ENCODE assay signal across 13 cellular contexts in the genomic region with DNA sequence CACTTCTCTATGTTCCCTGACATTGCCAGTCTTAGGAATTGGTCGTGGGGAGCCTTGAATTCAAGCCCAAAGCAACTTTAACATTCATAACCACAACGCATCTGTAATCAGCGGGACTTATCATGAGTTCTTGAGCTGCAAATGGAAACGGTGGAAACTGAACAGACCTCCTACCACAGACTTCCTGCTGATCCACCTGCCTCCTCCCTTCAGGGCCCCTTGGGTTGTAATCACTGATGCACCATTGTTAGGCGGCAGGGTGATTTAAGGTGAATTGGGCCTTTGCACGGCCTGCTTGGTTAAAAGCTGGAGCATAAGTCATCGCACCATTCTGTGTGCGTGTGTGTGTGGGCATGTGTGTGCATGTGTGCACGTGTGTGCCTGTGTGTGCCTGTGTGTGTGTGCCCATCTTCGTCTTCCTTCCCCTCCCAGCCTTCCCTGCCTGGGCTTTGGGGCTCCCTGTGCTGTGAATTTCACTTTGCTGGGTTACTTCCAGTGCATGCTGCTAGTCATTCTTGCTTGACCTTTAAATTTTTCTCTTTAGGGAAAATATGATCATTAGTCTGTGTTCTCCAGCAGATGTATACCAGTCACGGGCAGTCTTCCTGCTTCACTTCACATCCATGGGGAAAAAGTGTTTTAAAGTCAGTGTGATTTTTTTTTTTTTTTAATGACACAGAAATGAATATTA. TPM values are rescaled to one million over a fixed set of nuclear protein-coding genes. Genes with fewer than 3 reads are reported as not detected.
DNase-seq lines count a peak whose midpoint lies in the region; ATAC-seq, FAIRE-seq and TF ChIP-seq lines count a peak whose summit lies in the region.
"Had no signal": no experiment of that assay in that cellular context is flagged by ENCODE, and none has a peak within 500 bp of the region (broad histone marks: within the 10 kb centered on the region; RNA-seq: fewer than 3 reads in every experiment).

No MANE protein-coding gene starts in this region.

- no peaks in the 10 kb centered on the region for H3K27me3 Mint-ChIP-seq in activated T-helper 2 cell treated with anti-CD3 and anti-CD28 coated beads, Interferon-gamma antibody, Interleukin-2, Interleukin-4, amounts not matched to agents 10 μg/mL and 5 μg/mL and 100 μg/mL, durations not matched to agents 14 hours and 24 hours and 36 hours (ENCODE audit: low read depth)

- H3K23ac ChIP-seq in mesendoderm (ENCODE audit: low read length), result no peak overlapping the region

- 85 to 86% methylated on average over 11 of the region's 11 CpGs for WGBS in pancreas, 2 donors
- no CpG with 5 or more reads among the region's 11 CpGs for WGBS in mesendoderm (ENCODE audit: extremely low coverage, insufficient coverage, low lambda C conversion rate)

- no peak overlapping the region for H3K18ac ChIP-seq in mesendoderm (ENCODE audit: low read length)

- H3K9me3 ChIP-seq in pancreas, result no peaks in the 10 kb centered on the region
- H3K9me3 ChIP-seq: stomach had no signal

- no peaks in the 10 kb centered on the region for H3K9me3 Mint-ChIP-seq in activated T-helper 2 cell treated with anti-CD3 and anti-CD28 coated beads, Interferon-gamma antibody, Interleukin-2, Interleukin-4, amounts not matched to agents 10 μg/mL and 5 μg/mL and 100 μg/mL, durations not matched to agents 14 hours and 24 hours and 36 hours

- no peak overlapping the region for H2AK5ac ChIP-seq in mesendoderm (ENCODE audit: low read length)

- H3K27ac ChIP-seq in pancreas (no peak overlapping the region), mesendoderm (ENCODE audit: low read depth, low read length) (no peak overlapping the region)
- H3K27ac ChIP-seq: stomach had no signal

- no peak overlapping the region for H3K4me2 ChIP-seq in mesendoderm (ENCODE audit: low read length)

- no peaks in the 10 kb centered on the region for H3K79me2 ChIP-seq in mesendoderm (ENCODE audit: control insufficient read depth, insufficient read depth, low read length)

- H3K27me3 ChIP-seq in pancreas, result no peaks in the 10 kb centered on the region
- no peaks in the 10 kb centered on the region for H3K27me3 ChIP-seq in mesendoderm (ENCODE audit: insufficient read depth, low read length, poor library complexity)
- H3K27me3 ChIP-seq: heart left ventricle, stomach had no signal

- H3K4ac ChIP-seq in mesendoderm (ENCODE audit: low read depth, low read length), result no peak overlapping the region

- no peak overlapping the region for H2BK5ac ChIP-seq in mesendoderm (ENCODE audit: low read length)

- no peak overlapping the region for H2BK15ac ChIP-seq in mesendoderm (replicated peaks; ENCODE audit: low read depth)

- H3K4me3 ChIP-seq in pancreas (no peak overlapping the region), mesendoderm (ENCODE audit: low read length) (no peak overlapping the region)
- H3K4me3 ChIP-seq: heart left ventricle, stomach had no signal

- H3K4me1 ChIP-seq in pancreas (peaks cover 0 to 12% (median 0%) of the 10 kb centered on the region in 3 donors), mesendoderm (ENCODE audit: control insufficient read depth, low read depth, low read length) (no peaks in the 10 kb centered on the region)

- no peak overlapping the region for H2BK120ac ChIP-seq in mesendoderm (ENCODE audit: low read depth, low read length)

- intact Hi-C loops in activated T-helper 2 cell treated with anti-CD3 and anti-CD28 coated beads, Interferon-gamma antibody, Interleukin-2, Interleukin-4, amounts not matched to agents 10 μg/mL and 5 μg/mL and 100 μg/mL, durations not matched to agents 14 hours and 24 hours and 36 hours (cut with micrococcal nuclease), result loop anchor here (1.0 kb wide), 1 partner anchor 26 kb away; no protein-coding TSS in a partner anchor
- intact Hi-C loops in pancreas (cut with DNase I), result no loop called here

- H3K36me3 ChIP-seq in pancreas (no peaks in the 10 kb centered on the region), mesendoderm (ENCODE audit: control insufficient read depth, insufficient read depth, low read length) (no peaks in the 10 kb centered on the region)
- H3K36me3 ChIP-seq: heart left ventricle, stomach had no signal

- peak; percentile 30 for DNase-seq in SW480 (ENCODE audit: low spot score)
- peak; percentile 58 for DNase-seq in activated T-helper 2 cell treated with anti-CD3 and anti-CD28 coated beads, Interferon-gamma antibody, Interleukin-2, Interleukin-4, amounts not matched to agents 10 μg/mL and 5 μg/mL and 100 μg/mL, durations not matched to agents 14 hours and 24 hours and 36 hours (ENCODE audit: low spot score)
- peak; percentile 30 to 54 for DNase-seq in stimulated activated CD4-positive, alpha-beta T cell treated with anti-CD3 and anti-CD28 coated beads, Interleukin-15, amount 100 ng/mL, for 48 hours (ENCODE audit: low read depth in 2 of 2)
- no peak for DNase-seq in pancreas
- DNase-seq in mesendoderm, result no peak
- DNase-seq: heart left ventricle, occipital lobe, SHP77 treated with DMSO at 0.1 percent for 48 hours, stomach had no signal

- peak overlapping the region; percentile 30 for H3K4me3 Mint-ChIP-seq in activated T-helper 2 cell treated with anti-CD3 and anti-CD28 coated beads, Interferon-gamma antibody, Interleukin-2, Interleukin-4, amounts not matched to agents 10 μg/mL and 5 μg/mL and 100 μg/mL, durations not matched to agents 14 hours and 24 hours and 36 hours (ENCODE audit: low read depth)

- peak overlapping the region; percentile 82 for H3K27ac Mint-ChIP-seq in activated T-helper 2 cell treated with anti-CD3 and anti-CD28 coated beads, Interferon-gamma antibody, Interleukin-2, Interleukin-4, amounts not matched to agents 10 μg/mL and 5 μg/mL and 100 μg/mL, durations not matched to agents 14 hours and 24 hours and 36 hours

- H3K4me1 Mint-ChIP-seq in activated T-helper 2 cell treated with anti-CD3 and anti-CD28 coated beads, Interferon-gamma antibody, Interleukin-2, Interleukin-4, amounts not matched to agents 10 μg/mL and 5 μg/mL and 100 μg/mL, durations not matched to agents 14 hours and 24 hours and 36 hours (ENCODE audit: low read depth), result peaks cover 85% of the 10 kb centered on the region

- no peak overlapping the region for H3K9ac ChIP-seq in mesendoderm (ENCODE audit: low read length)

- no peak for FAIRE-seq in pancreas (lab: Jason Lieb, UNC)
- FAIRE-seq: bronchial epithelial cell had no signal

- peaks cover 3% of the 10 kb centered on the region for H3K79me1 ChIP-seq in mesendoderm (ENCODE audit: low read length)

- TF ChIP-seq CTCF in pancreas (IDR thresholded peaks at IDR 0.05), result no peak

- ATAC-seq in GM21360 (IDR thresholded peaks at IDR 0.05; ENCODE audit: unreplicated experiment) (peak; percentile 53), pancreas (no peak), GM19023 (IDR thresholded peaks at IDR 0.05; ENCODE audit: unreplicated experiment) (no peak), GM21825 (IDR thresholded peaks at IDR 0.05; ENCODE audit: unreplicated experiment) (no peak)

- no peak overlapping the region for H4K5ac ChIP-seq in mesendoderm (ENCODE audit: low read length)

- H3K56ac ChIP-seq in mesendoderm (ENCODE audit: low read length), result no peak overlapping the region

- H3K36me3 Mint-ChIP-seq in activated T-helper 2 cell treated with anti-CD3 and anti-CD28 coated beads, Interferon-gamma antibody, Interleukin-2, Interleukin-4, amounts not matched to agents 10 μg/mL and 5 μg/mL and 100 μg/mL, durations not matched to agents 14 hours and 24 hours and 36 hours (ENCODE audit: low read depth), result peaks cover 63% of the 10 kb centered on the region

- no peak overlapping the region for H4K8ac ChIP-seq in mesendoderm (ENCODE audit: low read depth, low read length)

RNA-seq across cellular contexts. Expression of a gene that starts 29.0 kb away (rescaled TPM):
- total RNA-seq in activated T-helper 2 cell treated with anti-CD3 and anti-CD28 coated beads, Interferon-gamma antibody, Interleukin-2, Interleukin-4, amounts not matched to agents 10 μg/mL and 5 μg/mL and 100 μg/mL, durations not matched to agents 14 hours and 24 hours and 36 hours, result 41.0 and 50.6 TPM in 2 replicates
- total RNA-seq in pancreas, result 10 to 100 TPM in 3 of 6 donors, 1 to 10 TPM in 3; 3.8 to 14.8 (median 9.8) TPM
- 1 to 10 TPM; 1.1 to 2.9 TPM for polyA plus RNA-seq in pancreas
- 5.2 TPM for polyA plus RNA-seq in mesendoderm (2013, experiment 1 of 2)
- 5.9 TPM for polyA plus RNA-seq in mesendoderm (2013, experiment 2 of 2)

Comparison
In these comparisons a context has a peak if more than half of its experiments do, and no peak if none do; other contexts are left out.
1. DNase-seq: peak in SW480 (single experiment), activated T-helper 2 cell treated with anti-CD3 and anti-CD28 coated beads, Interferon-gamma antibody, Interleukin-2, Interleukin-4, amounts not matched to agents 10 μg/mL and 5 μg/mL and 100 μg/mL, durations not matched to agents 14 hours and 24 hours and 36 hours (single experiment) and stimulated activated CD4-positive, alpha-beta T cell treated with anti-CD3 and anti-CD28 coated beads, Interleukin-15, amount 100 ng/mL, for 48 hours (2 of 2); none in pancreas (0 of 6) and mesendoderm (single experiment).